ENCODE assay signal across 29 cellular contexts in genomic region chr16:66386629-66387622, GRCh38. TPM values are rescaled to one million over a fixed set of nuclear protein-coding genes. Genes with fewer than 3 reads are reported as not detected.
A peak's percentile ranks its signal among the peaks of the same experiment; 100 is the strongest.
DNase-seq lines count a peak whose midpoint lies in the region; ATAC-seq and TF ChIP-seq lines count a peak whose summit lies in the region.
"Had no signal": no experiment of that assay in that cellular context is flagged by ENCODE, and none has a peak within 500 bp of the region (broad histone marks: within the 10 kb centered on the region; RNA-seq: fewer than 3 reads in every experiment).

No MANE protein-coding gene starts in this region.

- intact Hi-C loops in body of pancreas (cut with DNase I) = no loop called here
- intact Hi-C loops in thyroid gland (cut with DNase I) = no loop called here
- intact Hi-C loops in activated CD8-positive, alpha-beta T cell treated with anti-CD3 and anti-CD28 coated beads for 36 hours (cut with micrococcal nuclease) = no loop called here

- H3K9me3 ChIP-seq in body of pancreas (no peaks in the 10 kb centered on the region), mesenchymal stem cell (ENCODE audit: control insufficient read depth, low read length) (no peaks in the 10 kb centered on the region), thyroid gland (no peaks in the 10 kb centered on the region)
- H3K9me3 ChIP-seq: BLaER1, neutrophil, suprapubic skin had no signal

- H3K9me3 Mint-ChIP-seq in activated CD8-positive, alpha-beta T cell treated with anti-CD3 and anti-CD28 coated beads for 36 hours = no peaks in the 10 kb centered on the region
- H3K9me3 Mint-ChIP-seq: activated naive CD4-positive, alpha-beta T cell treated with anti-CD3 and anti-CD28 coated beads, Interleukin-2, amount 10 ng/mL, durations not matched to agents 7 days and 5 days; stimulated activated effector memory CD8-positive, alpha-beta T cell treated with anti-CD3 and anti-CD28 coated beads, Interleukin-12 subunit alpha, Interleukin-12 subunit beta, amount 100 ng/mL, for 72 hours had no signal

- H3K4me1 ChIP-seq in body of pancreas = no peaks in the 10 kb centered on the region
- peaks cover 13% of the 10 kb centered on the region for H3K4me1 ChIP-seq in mesenchymal stem cell (ENCODE audit: control insufficient read depth, insufficient read depth, low read depth, low read length)
- H3K4me1 ChIP-seq in thyroid gland = peaks cover 17 to 33% of the 10 kb centered on the region in 2 donors
- H3K4me1 ChIP-seq: BLaER1 had no signal

- no peak overlapping the region for H3K4me3 ChIP-seq in body of pancreas
- no peak overlapping the region for H3K4me3 ChIP-seq in mesenchymal stem cell (ENCODE audit: insufficient read depth in 1 of 2, low read depth in 1 of 2, low read length in 2 of 2)
- peak overlapping the region in 2 of 3 donors; percentile 3 to 26 for H3K4me3 ChIP-seq in thyroid gland (replicated peaks in 1 of 3)
- H3K4me3 ChIP-seq: BLaER1, suprapubic skin had no signal

- H4K91ac ChIP-seq in mesenchymal stem cell (ENCODE audit: low read length) = no peak overlapping the region

- no peak overlapping the region for H3K27ac Mint-ChIP-seq in activated CD8-positive, alpha-beta T cell treated with anti-CD3 and anti-CD28 coated beads for 36 hours
- H3K27ac Mint-ChIP-seq: activated CD8-positive, alpha-beta T cell treated with anti-CD3 and anti-CD28 coated beads, Interleukin-2, amount 10 ng/mL, durations not matched to agents 7 days and 5 days; activated naive CD4-positive, alpha-beta T cell treated with anti-CD3 and anti-CD28 coated beads, Interleukin-2, amount 10 ng/mL, durations not matched to agents 7 days and 5 days; progenitor cell of endocrine pancreas; stimulated activated effector memory CD8-positive, alpha-beta T cell treated with anti-CD3 and anti-CD28 coated beads, Interleukin-12 subunit alpha, Interleukin-12 subunit beta, amount 100 ng/mL, for 72 hours had no signal

- no peak overlapping the region for H3K18ac ChIP-seq in mesenchymal stem cell (ENCODE audit: low read depth in 1 of 2, low read length in 2 of 2)

- H3K79me1 ChIP-seq in mesenchymal stem cell (replicated peaks; ENCODE audit: low read length, poor library complexity, severe bottlenecking) = no peaks in the 10 kb centered on the region

- CTCF ChIA-PET in RWPE1 (lab: Yijun Ruan, JAX) = interaction anchor here (0.6 kb wide), 1 partner anchor 109 kb away, joined by 3 read pairs; no protein-coding TSS in a partner anchor
- CTCF ChIA-PET in activated CD8-positive, alpha-beta T cell treated with anti-CD3 and anti-CD28 coated beads for 36 hours (lab: Charles Lee) = interaction anchor here (2.9 kb wide), 1 partner anchor 19 kb away, joined by 14 read pairs; no protein-coding TSS in a partner anchor

- H3K4ac ChIP-seq in mesenchymal stem cell (ENCODE audit: low read depth in 1 of 2, low read length in 2 of 2) = no peak overlapping the region

- no peak overlapping the region for H2BK120ac ChIP-seq in mesenchymal stem cell (ENCODE audit: low read depth, low read length)

- no peak overlapping the region for H3K27ac ChIP-seq in body of pancreas
- no peak overlapping the region for H3K27ac ChIP-seq in mesenchymal stem cell (ENCODE audit: low read length, poor library complexity, severe bottlenecking)
- H3K27ac ChIP-seq in thyroid gland = peak overlapping the region; percentile 78 to 81 (median 80)
- no peak overlapping the region for H3K27ac ChIP-seq in RWPE1
- H3K27ac ChIP-seq: BLaER1, neutrophil, suprapubic skin had no signal

- ATAC-seq in body of pancreas = peak; percentile 24
- ATAC-seq in GM18520 (IDR thresholded peaks at IDR 0.05; ENCODE audit: unreplicated experiment) = no peak
- ATAC-seq in activated CD8-positive, alpha-beta T cell treated with anti-CD3 and anti-CD28 coated beads for 36 hours = no peak
- ATAC-seq: activated CD8-positive, alpha-beta T cell treated with anti-CD3 and anti-CD28 coated beads, Interleukin-2, amount 10 ng/mL, durations not matched to agents 7 days and 5 days; Panc1; sciatic nerve; stimulated activated effector memory CD8-positive, alpha-beta T cell treated with anti-CD3 and anti-CD28 coated beads, Interleukin-12 subunit alpha, Interleukin-12 subunit beta, amount 100 ng/mL, for 72 hours had no signal

- TF ChIP-seq POLR2A in body of pancreas (IDR thresholded peaks at IDR 0.05) = no peak
- TF ChIP-seq POLR2A in thyroid gland (IDR thresholded peaks at IDR 0.05) = peak in 1 of 2 donors; percentile 77

- H4K8ac ChIP-seq in mesenchymal stem cell (ENCODE audit: low read length) = no peak overlapping the region

- H2AK5ac ChIP-seq in mesenchymal stem cell (ENCODE audit: low read length, severe bottlenecking) = peak overlapping the region; percentile 2

- POLR2A ChIA-PET in RWPE1 (lab: Yijun Ruan, JAX; ENCODE audit: low non-redundant PET) = no interaction called here
- POLR2A ChIA-PET in activated CD8-positive, alpha-beta T cell treated with anti-CD3 and anti-CD28 coated beads for 36 hours (lab: Charles Lee) = no interaction called here

- no peaks in the 10 kb centered on the region for H3K36me3 Mint-ChIP-seq in activated CD8-positive, alpha-beta T cell treated with anti-CD3 and anti-CD28 coated beads for 36 hours (ENCODE audit: low read depth)
- H3K36me3 Mint-ChIP-seq: activated naive CD4-positive, alpha-beta T cell treated with anti-CD3 and anti-CD28 coated beads, Interleukin-2, amount 10 ng/mL, durations not matched to agents 7 days and 5 days; stimulated activated effector memory CD8-positive, alpha-beta T cell treated with anti-CD3 and anti-CD28 coated beads, Interleukin-12 subunit alpha, Interleukin-12 subunit beta, amount 100 ng/mL, for 72 hours had no signal

- H3K36me3 ChIP-seq in body of pancreas (replicated peaks in 1 of 2; ENCODE audit: insufficient read depth in 1 of 2, low read depth in 2 of 2) (no peaks in the 10 kb centered on the region), mesenchymal stem cell (ENCODE audit: control insufficient read depth in 1 of 2, insufficient read depth in 2 of 2, low read depth in 1 of 2, low read length in 2 of 2) (peaks cover 0 to 3% of the 10 kb centered on the region in 2 experiments), thyroid gland (no peaks in the 10 kb centered on the region)
- H3K36me3 ChIP-seq: BLaER1, neutrophil had no signal

- no peak overlapping the region for H2AFZ ChIP-seq in mesenchymal stem cell (ENCODE audit: low read depth, low read length)

- H3K4me1 Mint-ChIP-seq in activated CD8-positive, alpha-beta T cell treated with anti-CD3 and anti-CD28 coated beads for 36 hours (ENCODE audit: low read depth) = no peaks in the 10 kb centered on the region
- H3K4me1 Mint-ChIP-seq: activated naive CD4-positive, alpha-beta T cell treated with anti-CD3 and anti-CD28 coated beads, Interleukin-2, amount 10 ng/mL, durations not matched to agents 7 days and 5 days; stimulated activated effector memory CD8-positive, alpha-beta T cell treated with anti-CD3 and anti-CD28 coated beads, Interleukin-12 subunit alpha, Interleukin-12 subunit beta, amount 100 ng/mL, for 72 hours had no signal

- DNase-seq in DMS79 (lab: John Stamatoyannopoulos, UW) (peak; percentile 65), body of pancreas (peak in 3 of 4 donors; percentile 27 to 62 (median 61)), mesenchymal stem cell (no peak), thyroid gland (peak; percentile 90 to 91), RWPE1 (ENCODE audit: low spot score) (no peak)
- no peak for DNase-seq in activated CD8-positive, alpha-beta T cell treated with anti-CD3 and anti-CD28 coated beads for 36 hours
- DNase-seq: activated CD8-positive, alpha-beta T cell treated with anti-CD3 and anti-CD28 coated beads, Interleukin-2, amount 10 ng/mL, durations not matched to agents 7 days and 5 days; activated naive CD4-positive, alpha-beta T cell treated with anti-CD3 and anti-CD28 coated beads, Interleukin-2, amount 10 ng/mL, durations not matched to agents 7 days and 5 days; amniotic stem cell; DMS 273 treated with DMSO at 0.1 percent for 48 hours; hypothalamus; Kasumi-1; mesendoderm; NCI-H1436; NCI-H2081 treated with DMSO at 0.1 percent for 48 hours; NCI-H2227 treated with DMSO at 0.1 percent for 48 hours; NCI-H69; SIG-M5; stimulated activated CD4-positive, alpha-beta T cell treated with anti-CD3 and anti-CD28 coated beads, Interleukin-15, amount 100 ng/mL, for 24 hours had no signal

- WGBS in body of pancreas, 2 donors = 68% methylated on average over 20 of the region's 20 CpGs
- 96% methylated on average over 19 of the region's 20 CpGs for WGBS in mesenchymal stem cell
- 28 to 59% methylated on average over 20 of the region's 20 CpGs for WGBS in thyroid gland, 2 donors

- TF ChIP-seq CTCF in body of pancreas (IDR thresholded peaks at IDR 0.05) (no peak), thyroid gland (IDR thresholded peaks at IDR 0.05) (no peak), RWPE1 (conservative IDR thresholded peaks at IDR 0.05; ENCODE audit: low read depth) (no peak)
- TF ChIP-seq CTCF in activated CD8-positive, alpha-beta T cell treated with anti-CD3 and anti-CD28 coated beads for 36 hours (IDR thresholded peaks at IDR 0.05) = no peak

- no peak overlapping the region for H3K4me2 ChIP-seq in mesenchymal stem cell (ENCODE audit: low read length, poor library complexity, severe bottlenecking)
- H3K4me2 ChIP-seq: BLaER1 had no signal

- H3K27me3 ChIP-seq in body of pancreas (no peaks in the 10 kb centered on the region), mesenchymal stem cell (ENCODE audit: control insufficient read depth in 1 of 2, insufficient read depth in 1 of 2, low read length in 2 of 2) (peaks cover 0 to 9% of the 10 kb centered on the region in 2 experiments), thyroid gland (no peaks in the 10 kb centered on the region)
- H3K27me3 ChIP-seq: BLaER1, neutrophil, suprapubic skin had no signal

- peaks cover 2% of the 10 kb centered on the region for H3K27me3 Mint-ChIP-seq in activated CD8-positive, alpha-beta T cell treated with anti-CD3 and anti-CD28 coated beads for 36 hours
- H3K27me3 Mint-ChIP-seq: progenitor cell of endocrine pancreas had no signal

- no peak overlapping the region for H3K23ac ChIP-seq in mesenchymal stem cell (ENCODE audit: low read length in 2 of 2)

- H3K14ac ChIP-seq in mesenchymal stem cell (ENCODE audit: low read length in 2 of 2) = peak overlapping the region in 1 of 2 experiments; percentile 53

- H3K4me3 Mint-ChIP-seq in activated CD8-positive, alpha-beta T cell treated with anti-CD3 and anti-CD28 coated beads for 36 hours = no peak overlapping the region
- H3K4me3 Mint-ChIP-seq: activated CD8-positive, alpha-beta T cell treated with anti-CD3 and anti-CD28 coated beads, Interleukin-2, amount 10 ng/mL, durations not matched to agents 7 days and 5 days; activated naive CD4-positive, alpha-beta T cell treated with anti-CD3 and anti-CD28 coated beads, Interleukin-2, amount 10 ng/mL, durations not matched to agents 7 days and 5 days; stimulated activated effector memory CD8-positive, alpha-beta T cell treated with anti-CD3 and anti-CD28 coated beads, Interleukin-12 subunit alpha, Interleukin-12 subunit beta, amount 100 ng/mL, for 72 hours had no signal

- no peak overlapping the region for H3K9ac ChIP-seq in mesenchymal stem cell (ENCODE audit: low read length)
- H3K9ac ChIP-seq: BLaER1 had no signal

- H2BK5ac ChIP-seq in mesenchymal stem cell (ENCODE audit: low read depth, low read length, poor library complexity, severe bottlenecking) = no peak overlapping the region

- no peak overlapping the region for H2BK15ac ChIP-seq in mesenchymal stem cell (ENCODE audit: low read depth, poor library complexity, severe bottlenecking)

- no peak overlapping the region for H2BK12ac ChIP-seq in mesenchymal stem cell (ENCODE audit: low read length in 2 of 2)

RNA-seq across cellular contexts. Expression of gene CDH5, which starts 20.4 kb away (rescaled TPM):
- total RNA-seq in body of pancreas = 10 to 100 TPM; 10.4 to 15.8 TPM
- 0.01 TPM for polyA plus RNA-seq in mesenchymal stem cell (2013, experiment 1 of 2)
- not detected for polyA plus RNA-seq in mesenchymal stem cell (2013, experiment 2 of 2)
- 10 to 100 TPM; 56.0 to 90.0 (median 67.2) TPM for total RNA-seq in thyroid gland
- not detected for total RNA-seq in activated CD8-positive, alpha-beta T cell treated with anti-CD3 and anti-CD28 coated beads for 36 hours
- total RNA-seq: activated CD8-positive, alpha-beta T cell treated with anti-CD3 and anti-CD28 coated beads, Interleukin-2, amount 10 ng/mL, durations not matched to agents 7 days and 5 days; myocyte; T-helper 2 cell treated with Interferon-gamma antibody and Interleukin-4, amounts not matched to agents 100 ng/mL and 5 ng/mL, for 36 hours had no signal

RNA-seq across cellular contexts. Expression of gene BEAN1, which starts 40.2 kb away (rescaled TPM):
- total RNA-seq in body of pancreas = not detected
- polyA plus RNA-seq in mesenchymal stem cell (2013, experiment 1 of 2) = 0.10 TPM
- 0.07 TPM for polyA plus RNA-seq in mesenchymal stem cell (2013, experiment 2 of 2)
- total RNA-seq in thyroid gland = under 1 TPM in 2 of 4 donors, not detected in 2; 0.38 to 0.54 TPM
- not detected for total RNA-seq in activated CD8-positive, alpha-beta T cell treated with anti-CD3 and anti-CD28 coated beads for 36 hours
- total RNA-seq: activated CD8-positive, alpha-beta T cell treated with anti-CD3 and anti-CD28 coated beads, Interleukin-2, amount 10 ng/mL, durations not matched to agents 7 days and 5 days; progenitor cell of endocrine pancreas; T-helper 2 cell treated with Interferon-gamma antibody and Interleukin-4, amounts not matched to agents 100 ng/mL and 5 ng/mL, for 36 hours had no signal

Comparison
In these comparisons a context has a peak if more than half of its experiments do, and no peak if none do; other contexts are left out.
1. DNase-seq: peak in DMS79 (single experiment), body of pancreas (3 of 4) and thyroid gland (2 of 2); none in mesenchymal stem cell (single experiment), RWPE1 (single experiment) and activated CD8-positive, alpha-beta T cell treated with anti-CD3 and anti-CD28 coated beads for 36 hours (single experiment).
2. H3K27ac ChIP-seq: peak in thyroid gland (3 of 3); none in body of pancreas (0 of 4), mesenchymal stem cell (single experiment) and RWPE1 (single experiment).
3. H3K4me3 ChIP-seq: peak in thyroid gland (2 of 3); none in body of pancreas (0 of 2) and mesenchymal stem cell (0 of 2).
4. RNA of gene CDH5, which starts 20.4 kb away (total RNA-seq): 56.0 to 90.0 TPM in thyroid gland and 10.4 to 15.8 TPM in body of pancreas; not detected in activated CD8-positive, alpha-beta T cell treated with anti-CD3 and anti-CD28 coated beads for 36 hours; every median in the first group is over 10 times any median in the second.